Comparison of ENCODE assay signal across 8 cellular contexts in the genomic region with DNA sequence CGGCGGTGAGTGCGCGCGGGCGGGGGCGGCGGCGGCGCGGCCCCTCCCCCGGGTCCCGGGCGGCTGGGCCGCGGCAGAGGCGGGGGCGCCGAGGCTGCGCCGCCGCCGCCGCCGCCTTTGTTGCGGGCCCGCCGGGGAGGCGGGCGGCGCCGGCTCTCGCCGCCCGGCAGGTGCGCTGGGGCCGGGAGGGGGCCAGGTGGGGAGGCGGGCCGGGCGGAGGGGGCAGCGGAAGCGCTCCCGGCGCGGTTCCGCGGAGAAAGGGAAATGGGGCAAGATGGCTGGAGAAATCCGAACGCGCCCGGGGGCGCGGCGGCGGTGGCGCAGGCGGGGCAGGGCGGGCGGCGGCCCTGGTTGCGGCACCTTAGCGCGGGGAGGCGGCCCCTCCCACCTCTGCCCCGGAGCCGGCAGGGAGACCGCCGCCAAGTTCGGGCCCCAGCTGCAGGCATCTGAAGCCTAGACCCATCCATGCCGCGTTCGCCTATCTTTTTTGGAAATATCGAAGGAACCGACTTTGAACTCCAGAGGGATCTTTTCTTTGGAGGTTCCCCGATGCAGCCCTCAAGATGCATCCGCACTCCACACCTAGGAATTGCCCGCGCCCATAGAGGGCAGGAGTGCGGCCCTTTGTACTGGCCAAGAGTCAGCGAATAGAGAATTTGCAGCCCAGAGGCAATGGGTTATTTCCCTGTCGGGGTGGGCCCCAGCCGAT. TPM values are rescaled to one million over a fixed set of nuclear protein-coding genes. Genes with fewer than 3 reads are reported as not detected.
DNase-seq lines count a peak whose midpoint lies in the region; ATAC-seq and TF ChIP-seq lines count a peak whose summit lies in the region.

No MANE protein-coding gene starts in this region.

- peak; percentile 74 for DNase-seq in GM06990 (ENCODE audit: extremely low read depth, insufficient read length)
- peak; percentile 68 for DNase-seq in GM23248
- DNase-seq in LHCN-M2 (ENCODE audit: low read depth): peak; percentile 35
- DNase-seq in T-helper 17 cell: peak; percentile 41 to 65 (median 64)
- peak; percentile 74 for DNase-seq in astrocyte of the hippocampus (ENCODE audit: low read depth, low spot score)
- DNase-seq in NCI-H1048 (lab: John Stamatoyannopoulos, UW): no peak

- peaks cover 49% of the 10 kb centered on the region for H3K79me2 ChIP-seq in GM23248 (ENCODE audit: insufficient read depth)

- H3K9ac ChIP-seq in GM23248 (peak overlapping the region; percentile 81), skeletal muscle satellite cell (ENCODE audit: low read depth, low read length) (peak overlapping the region; percentile 85)

- H3K9me3 ChIP-seq in GM23248 (ENCODE audit: low read depth) (no peaks in the 10 kb centered on the region), T-helper 17 cell (ENCODE audit: control insufficient read depth, low read length, poor library complexity, severe bottlenecking) (no peaks in the 10 kb centered on the region), iPS-18c (ENCODE audit: control insufficient read depth, insufficient read depth, low read length) (no peaks in the 10 kb centered on the region), skeletal muscle satellite cell (replicated peaks; ENCODE audit: low read length) (no peaks in the 10 kb centered on the region)

- peaks cover 7% of the 10 kb centered on the region for H3K36me3 Mint-ChIP-seq in T-helper 17 cell (ENCODE audit: low read depth)

- H3K4me3 ChIP-seq in GM06990 (replicated peaks; ENCODE audit: low read depth, low read length) (peak overlapping the region; percentile 62), GM23248 (peak overlapping the region; percentile 83), iPS-18c (ENCODE audit: insufficient read depth, low read depth, low read length) (peak overlapping the region; percentile 77), skeletal muscle satellite cell (ENCODE audit: low read length) (peak overlapping the region; percentile 76)

- no peaks in the 10 kb centered on the region for H4K20me1 ChIP-seq in GM23248 (ENCODE audit: insufficient read depth)

- H3K36me3 ChIP-seq in GM06990 (ENCODE audit: control insufficient read depth, insufficient read depth, low read length) (peaks cover 25% of the 10 kb centered on the region), GM23248 (ENCODE audit: low read depth) (peaks cover 31% of the 10 kb centered on the region), skeletal muscle satellite cell (ENCODE audit: insufficient read depth, low read length) (peaks cover 37% of the 10 kb centered on the region)

- 2 to 4% methylated on average over 11 to 70 of the region's 82 CpGs for whole genome bisulfite sequencing in GM23248 (ENCODE audit: low coverage in 1 of 2, low lambda C conversion rate in 2 of 2, missing lambda C conversion rate in 2 of 2), 2 experiments

- H3F3A ChIP-seq in GM23248 (ENCODE audit: insufficient read depth): peaks cover 21% of the 10 kb centered on the region; the same call in 1 of the 2 replicates

- peaks cover 30% of the 10 kb centered on the region for H3K4me1 ChIP-seq in GM23248 (ENCODE audit: insufficient read depth)
- peaks cover 51% of the 10 kb centered on the region for H3K4me1 ChIP-seq in skeletal muscle satellite cell (ENCODE audit: control insufficient read depth, insufficient read depth, low read length)

- peak overlapping the region; percentile 90 for H2AFZ ChIP-seq in GM23248

- no peaks in the 10 kb centered on the region for H3K27me3 ChIP-seq in GM06990 (replicated peaks; ENCODE audit: control insufficient read depth, insufficient read depth, low read length)
- H3K27me3 ChIP-seq in GM23248 (replicated peaks; ENCODE audit: insufficient read depth): no peaks in the 10 kb centered on the region
- no peaks in the 10 kb centered on the region for H3K27me3 ChIP-seq in skeletal muscle satellite cell (ENCODE audit: control insufficient read depth, insufficient read depth, low read length)

- ATAC-seq in T-helper 17 cell: peak; percentile 62

- in situ Hi-C loops in GM23248 (cut with MboI): loop anchor here (25.0 kb wide), 1 partner anchor 1102 kb away; no protein-coding TSS in a partner anchor

- H3K4me2 ChIP-seq in GM23248 (ENCODE audit: unreplicated experiment): peak overlapping the region; percentile 92
- peak overlapping the region; percentile 92 for H3K4me2 ChIP-seq in skeletal muscle satellite cell (ENCODE audit: low read length)

- H3K27me3 Mint-ChIP-seq in T-helper 17 cell: no peaks in the 10 kb centered on the region

- peak overlapping the region; percentile 74 for H3K27ac ChIP-seq in GM23248

- peak; percentile 28 for TF ChIP-seq CTCF in GM06990 (IDR thresholded peaks at IDR 0.05; ENCODE audit: insufficient read depth, low read length, poor library complexity, severe bottlenecking)

- H3K9me2 ChIP-seq in GM23248 (ENCODE audit: insufficient read depth): no peaks in the 10 kb centered on the region

- peak overlapping the region; percentile 87 for H3K27ac Mint-ChIP-seq in T-helper 17 cell

- peaks cover 36% of the 10 kb centered on the region for H3K4me1 Mint-ChIP-seq in T-helper 17 cell

- H3K4me3 Mint-ChIP-seq in T-helper 17 cell: peak overlapping the region; percentile 93

RNA-seq across cellular contexts. Expression of gene POGK, which starts 0.5 kb away (rescaled TPM):
- 25.5 and 26.9 TPM in 2 replicates for total RNA-seq in GM23248 (2014; rRNA removed; shearing (Covaris generic))
- 10.6 and 11.1 TPM in 2 replicates for polyA plus RNA-seq in GM23248 (2016; fragmentation: Nextera tagmentation; extraction: Ambion mirVana)
- total RNA-seq in LHCN-M2 (2014; rRNA removed) (39.1 and 44.4 TPM in 2 replicates), T-helper 17 cell (10 to 100 TPM; 24.7 to 27.7 TPM)
- polyA plus RNA-seq in LHCN-M2 (2012): 10.9 TPM
- total RNA-seq in skeletal muscle satellite cell (2012; rRNA removed): 20.8 TPM in 2 replicates

RNA-seq across cellular contexts. Expression of gene TADA1, which starts 36.3 kb away (rescaled TPM):
- 6.2 and 7.0 TPM in 2 replicates for total RNA-seq in GM23248 (2014; rRNA removed; shearing (Covaris generic))
- 9.4 and 9.9 TPM in 2 replicates for polyA plus RNA-seq in GM23248 (2016; fragmentation: Nextera tagmentation; extraction: Ambion mirVana)
- total RNA-seq in LHCN-M2 (2014; rRNA removed) (9.8 and 10.1 TPM in 2 replicates), T-helper 17 cell (10 to 100 TPM; 12.0 to 13.1 TPM)
- polyA plus RNA-seq in LHCN-M2 (2012): 2.6 TPM
- total RNA-seq in skeletal muscle satellite cell (2012; rRNA removed): 9.1 and 9.8 TPM in 2 replicates
